8 cellular contexts compared by ENCODE assay signal in genomic region chr17:35808240-35808961, GRCh38. TPM values are rescaled to one million over a fixed set of nuclear protein-coding genes. Genes with fewer than 3 reads are reported as not detected.
DNase-seq lines count a peak whose midpoint lies in the region; ATAC-seq and TF ChIP-seq lines count a peak whose summit lies in the region.

No MANE protein-coding gene starts in this region.

- no peak overlapping the region for H3K14ac ChIP-seq in mesenchymal stem cell (ENCODE audit: low read length in 2 of 2)

- no peaks in the 10 kb centered on the region for H3K27me3 ChIP-seq in mesenchymal stem cell (ENCODE audit: control insufficient read depth in 1 of 2, insufficient read depth in 1 of 2, low read length in 2 of 2)

- peaks cover 57% of the 10 kb centered on the region for H3K4me1 Mint-ChIP-seq in stimulated activated naive CD8-positive, alpha-beta T cell treated with anti-CD3 and anti-CD28 coated beads, Interleukin-15, Interleukin-2, amounts not matched to agents 100 ng/mL and 50 ng/mL, for 24 hours (ENCODE audit: low read depth)

- TF ChIP-seq CTCF in astrocyte of the spinal cord (IDR thresholded peaks at IDR 0.05; ENCODE audit: low read depth, low read length) (no peak), omental fat pad (IDR thresholded peaks at IDR 0.05) (no peak)

- ATAC-seq in stimulated activated naive CD8-positive, alpha-beta T cell treated with anti-CD3 and anti-CD28 coated beads, Interleukin-15, Interleukin-2, amounts not matched to agents 100 U/mL and 50 U/mL, for 24 hours: no peak
- ATAC-seq in omental fat pad (ENCODE audit: low FRiP score) (no peak), GM21381 (IDR thresholded peaks at IDR 0.05; ENCODE audit: unreplicated experiment) (no peak)

- H4K91ac ChIP-seq in mesenchymal stem cell (ENCODE audit: low read length): no peak overlapping the region

- H2BK12ac ChIP-seq in mesenchymal stem cell (ENCODE audit: low read length in 2 of 2): peak overlapping the region in 1 of 2 experiments; percentile 26

- peak overlapping the region in 1 of 2 experiments; percentile 0 for H3K18ac ChIP-seq in mesenchymal stem cell (ENCODE audit: low read depth in 1 of 2, low read length in 2 of 2)

- H3K4me2 ChIP-seq in mesenchymal stem cell (ENCODE audit: low read length, poor library complexity, severe bottlenecking): peak overlapping the region; percentile 55

- WGBS in mesenchymal stem cell: 38% methylated on average over 19 of the region's 19 CpGs

- H3K4me3 ChIP-seq in astrocyte of the spinal cord (ENCODE audit: low read depth, low read length) (peak overlapping the region; percentile 98), mesenchymal stem cell (ENCODE audit: insufficient read depth in 1 of 2, low read depth in 1 of 2, low read length in 2 of 2) (peak overlapping the region in 1 of 2 experiments; percentile 91)

- no peak overlapping the region for H2AFZ ChIP-seq in mesenchymal stem cell (ENCODE audit: low read depth, low read length)

- H3K4ac ChIP-seq in mesenchymal stem cell (ENCODE audit: low read depth in 1 of 2, low read length in 2 of 2): no peak overlapping the region

- peak overlapping the region; percentile 15 for H2AK5ac ChIP-seq in mesenchymal stem cell (ENCODE audit: low read length, severe bottlenecking)

- peak overlapping the region; percentile 99 for H3K27ac ChIP-seq in mesenchymal stem cell (ENCODE audit: low read length, poor library complexity, severe bottlenecking)

- no peaks in the 10 kb centered on the region for H3K9me3 ChIP-seq in mesenchymal stem cell (ENCODE audit: control insufficient read depth, low read length)

- no peak overlapping the region for H4K8ac ChIP-seq in mesenchymal stem cell (ENCODE audit: low read length)

- H2BK120ac ChIP-seq in mesenchymal stem cell (ENCODE audit: low read depth, low read length): no peak overlapping the region

- H3K27me3 Mint-ChIP-seq in stimulated activated naive CD8-positive, alpha-beta T cell treated with anti-CD3 and anti-CD28 coated beads, Interleukin-15, Interleukin-2, amounts not matched to agents 100 ng/mL and 50 ng/mL, for 24 hours: no peaks in the 10 kb centered on the region

- peak overlapping the region; percentile 96 for H3K9ac ChIP-seq in mesenchymal stem cell (ENCODE audit: low read length)

- in situ Hi-C loops in astrocyte of the spinal cord (cut with HindIII; ENCODE audit: low sequenced_read_pairs): no loop called here

- no peak overlapping the region for H2BK15ac ChIP-seq in mesenchymal stem cell (ENCODE audit: low read depth, poor library complexity, severe bottlenecking)

- peaks cover 27% of the 10 kb centered on the region for H3K36me3 Mint-ChIP-seq in stimulated activated naive CD8-positive, alpha-beta T cell treated with anti-CD3 and anti-CD28 coated beads, Interleukin-15, Interleukin-2, amounts not matched to agents 100 ng/mL and 50 ng/mL, for 24 hours (ENCODE audit: low read depth)

- peak overlapping the region; percentile 95 for H3K4me3 Mint-ChIP-seq in stimulated activated naive CD8-positive, alpha-beta T cell treated with anti-CD3 and anti-CD28 coated beads, Interleukin-15, Interleukin-2, amounts not matched to agents 100 ng/mL and 50 ng/mL, for 24 hours

- H3K79me1 ChIP-seq in mesenchymal stem cell (replicated peaks; ENCODE audit: low read length, poor library complexity, severe bottlenecking): no peaks in the 10 kb centered on the region

- H3K4me1 ChIP-seq in mesenchymal stem cell (ENCODE audit: control insufficient read depth, insufficient read depth, low read depth, low read length): peaks cover 4% of the 10 kb centered on the region

- H3K36me3 ChIP-seq in mesenchymal stem cell (ENCODE audit: control insufficient read depth in 1 of 2, insufficient read depth in 2 of 2, low read depth in 1 of 2, low read length in 2 of 2): peaks cover 3 to 5% of the 10 kb centered on the region in 2 experiments

- H3K23ac ChIP-seq in mesenchymal stem cell (ENCODE audit: low read length in 2 of 2): no peak overlapping the region

- DNase-seq in stimulated activated naive CD8-positive, alpha-beta T cell treated with anti-CD3 and anti-CD28 coated beads, Interleukin-15, Interleukin-2, amounts not matched to agents 100 U/mL and 50 U/mL, for 24 hours: no peak
- no peak for DNase-seq in astrocyte of the spinal cord (ENCODE audit: low read depth, low spot score)
- no peak for DNase-seq in mesenchymal stem cell
- no peak for DNase-seq in omental fat pad (ENCODE audit: low spot score)
- no peak for DNase-seq in NCI-H510A (lab: John Stamatoyannopoulos, UW)
- no peak for DNase-seq in activated gamma-delta T cell treated with Interleukin-2 at 50 U/mL for 16 hours

- H3K9me3 Mint-ChIP-seq in stimulated activated naive CD8-positive, alpha-beta T cell treated with anti-CD3 and anti-CD28 coated beads, Interleukin-15, Interleukin-2, amounts not matched to agents 100 ng/mL and 50 ng/mL, for 24 hours: no peaks in the 10 kb centered on the region

- H3K27ac Mint-ChIP-seq in stimulated activated naive CD8-positive, alpha-beta T cell treated with anti-CD3 and anti-CD28 coated beads, Interleukin-15, Interleukin-2, amounts not matched to agents 100 ng/mL and 50 ng/mL, for 24 hours: peak overlapping the region; percentile 97

- H2BK5ac ChIP-seq in mesenchymal stem cell (ENCODE audit: low read depth, low read length, poor library complexity, severe bottlenecking): no peak overlapping the region

RNA-seq across cellular contexts. Expression of gene TAF15, which starts 0.9 kb away (rescaled TPM):
- 77.4 TPM for polyA plus RNA-seq in mesenchymal stem cell (2013, experiment 1 of 2)
- polyA plus RNA-seq in mesenchymal stem cell (2013, experiment 2 of 2): 77.5 TPM
- total RNA-seq in omental fat pad: 10 to 100 TPM; 33.2 to 80.2 (median 64.0) TPM

RNA-seq across cellular contexts. Expression of gene MMP28, which starts 13.0 kb away (rescaled TPM):
- 4.8 TPM for polyA plus RNA-seq in mesenchymal stem cell (2013, experiment 1 of 2)
- polyA plus RNA-seq in mesenchymal stem cell (2013, experiment 2 of 2): 4.7 TPM
- 10 to 100 TPM; 31.5 to 65.6 (median 48.7) TPM for total RNA-seq in omental fat pad

RNA-seq across cellular contexts. Expression of gene C17orf50, which starts 47.7 kb away (rescaled TPM):
- polyA plus RNA-seq in mesenchymal stem cell (2013, experiment 1 of 2): not detected
- not detected for polyA plus RNA-seq in mesenchymal stem cell (2013, experiment 2 of 2)
- total RNA-seq in omental fat pad: not detected

RNA-seq across cellular contexts. Expression of gene GAS2L2, which starts 55.4 kb away (rescaled TPM):
- not detected for polyA plus RNA-seq in mesenchymal stem cell (2013, experiment 1 of 2)
- polyA plus RNA-seq in mesenchymal stem cell (2013, experiment 2 of 2): not detected
- total RNA-seq in omental fat pad: under 1 TPM in 3 of 4 donors, not detected in 1; 0.37 to 0.82 (median 0.48) TPM
